In genomic region chr19:9353011-9353410, GRCh38 we compare ENCODE assay signal across 20 cellular contexts.
"Had no signal": no experiment of that assay in that cellular context is flagged by ENCODE, and none has a peak within 500 bp of the region (broad histone marks: within the 10 kb centered on the region; RNA-seq: fewer than 3 reads in every experiment).

No MANE protein-coding gene starts in this region.

- H3K4me1 ChIP-seq: SJCRH30 had no signal

- DNase-seq: MG63, NCI-H1092 treated with DMSO at 0.1 percent for 48 hours, NCI-H1436, NCI-H187, NCI-H2029, NCI-H2081 treated with DMSO at 0.1 percent for 48 hours, NCI-H2171, NCI-H226, NCI-H446, NCI-H510A, NCI-H524 treated with DMSO at 0.1 percent for 48 hours, NCI-H69, NCI-H774, SHP77 treated with DMSO at 0.1 percent for 48 hours, SJCRH30 had no signal

- H3K27me3 ChIP-seq: MG63, SJCRH30 had no signal

- H3K27me3 Mint-ChIP-seq: IgD-negative memory B cell had no signal

- H3K4me3 ChIP-seq: K562, MG63, SJCRH30 had no signal

- ATAC-seq: K562, Panc1, Right ventricle myocardium inferior, SK-N-SH treated with all-trans-retinoic acid at 6 μM for 48 hours had no signal

- H3K27ac Mint-ChIP-seq: IgD-negative memory B cell had no signal

- H3K27ac ChIP-seq: SJCRH30 had no signal

- H3K36me3 ChIP-seq: MG63 had no signal
